Comparison of ENCODE assay signal across 1 cellular context in the genomic region with DNA sequence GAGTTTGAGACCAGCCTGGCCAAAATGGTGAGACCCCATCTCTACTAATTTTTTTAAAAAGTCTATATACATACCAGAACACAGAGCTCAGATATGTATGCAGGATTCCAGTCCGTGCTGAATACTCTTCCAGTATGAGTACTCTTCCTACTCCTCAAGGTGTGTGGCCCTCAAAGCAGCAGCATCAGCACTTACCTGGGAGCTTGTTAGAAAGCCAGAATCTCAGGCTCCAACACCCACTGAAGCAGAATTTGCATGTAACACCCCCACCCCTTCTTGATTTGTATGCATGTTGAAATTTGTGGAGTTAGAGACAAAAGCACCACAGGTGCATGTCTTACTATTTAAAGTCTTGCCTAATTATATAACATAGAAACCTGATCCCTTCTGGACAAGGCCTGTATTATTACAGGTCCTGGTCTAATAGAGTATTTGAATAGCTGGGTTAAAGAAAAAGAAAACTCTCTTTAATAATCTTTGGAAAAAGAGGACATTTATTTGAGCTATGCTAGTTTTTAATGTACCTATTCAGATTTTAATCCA.
TF ChIP-seq lines count a peak whose summit lies in the region.

No MANE protein-coding gene starts in this region.

TF ChIP-seq in GM23338, 12 proteins besides CTCF, POLR2A, EP300 and RAD21:
- TF ChIP-seq NANOG (IDR thresholded peaks at IDR 0.05; ENCODE audit: borderline replicate concordance) = no peak
- no peak for TF ChIP-seq EZH2phosphoT487 (IDR thresholded peaks at IDR 0.05; ENCODE audit: unreplicated experiment)
- TF ChIP-seq STAT1 (IDR thresholded peaks at IDR 0.05; ENCODE audit: unreplicated experiment) = no peak
